In genomic region chr1:201883266-201883665, GRCh38 we compare ENCODE assay signal across 18 cellular contexts. TPM values are rescaled to one million over a fixed set of nuclear protein-coding genes. Genes with fewer than 3 reads are reported as not detected.
DNase-seq lines count a peak whose midpoint lies in the region; ATAC-seq and TF ChIP-seq lines count a peak whose summit lies in the region.
"Had no signal": no experiment of that assay in that cellular context is flagged by ENCODE, and none has a peak within 500 bp of the region (broad histone marks: within the 10 kb centered on the region; RNA-seq: fewer than 3 reads in every experiment).

No MANE protein-coding gene starts in this region.

- H3K27ac Mint-ChIP-seq in GM23338 (peak overlapping the region; percentile 54), neural crest cell (ENCODE audit: unreplicated experiment) (no peak overlapping the region)
- H3K27ac Mint-ChIP-seq: activated CD4-positive, alpha-beta memory T cell treated with anti-CD3 and anti-CD28 coated beads, Interleukin-2, amount 10 ng/mL, durations not matched to agents 7 days and 5 days; activated T-helper 17 cell treated with anti-CD3 and anti-CD28 coated beads, Interleukin-2, amount 50 U/mL, for 72 hours had no signal

- H3K36me3 Mint-ChIP-seq in GM23338 (ENCODE audit: low read depth) (no peaks in the 10 kb centered on the region), neural crest cell (ENCODE audit: low read depth) (no peaks in the 10 kb centered on the region)
- H3K36me3 Mint-ChIP-seq: IgD-negative memory B cell had no signal

- no TSS peak for BruUV-seq in A673 (replicated peaks; lab: Mats Ljungman, UMichigan)

- H3K9me3 ChIP-seq in A673 (ENCODE audit: low read depth, low read length, poor library complexity, severe bottlenecking) (no peaks in the 10 kb centered on the region), ascending aorta (no peaks in the 10 kb centered on the region), upper lobe of right lung (no peaks in the 10 kb centered on the region)
- H3K9me3 ChIP-seq: BE2C, left lung had no signal

- H3K27me3 Mint-ChIP-seq in GM23338 (ENCODE audit: insufficient read depth, low read depth, poor library complexity) (peaks cover 11% of the 10 kb centered on the region), neural crest cell (ENCODE audit: low read depth) (peaks cover 10% of the 10 kb centered on the region)

- CTCF ChIA-PET in A673 (lab: Charles Lee): interaction anchor here (0.6 to 1.2 kb wide), 3 partner anchors 9 to 21 kb away, joined by 3 to 8 read pairs (median 7); no protein-coding TSS in a partner anchor

- TF ChIP-seq CTCF in A673 (conservative IDR thresholded peaks at IDR 0.05; ENCODE audit: low read depth, low read length): no peak
- TF ChIP-seq CTCF in GM23338 (conservative IDR thresholded peaks at IDR 0.05; ENCODE audit: low read depth in 2 of 2): no peak
- TF ChIP-seq CTCF in ascending aorta (IDR thresholded peaks at IDR 0.05): no peak
- no peak for TF ChIP-seq CTCF in neural crest cell (conservative IDR thresholded peaks at IDR 0.05)
- TF ChIP-seq CTCF in upper lobe of right lung (IDR thresholded peaks at IDR 0.05): no peak

- ATAC-seq in GM23338: no peak
- no peak for ATAC-seq in upper lobe of right lung
- ATAC-seq in HG03432 (IDR thresholded peaks at IDR 0.05; ENCODE audit: unreplicated experiment): no peak
- no peak for ATAC-seq in HG03039 (IDR thresholded peaks at IDR 0.05; ENCODE audit: unreplicated experiment)

- H3K4me1 ChIP-seq in A673 (ENCODE audit: insufficient read depth, low read length, poor library complexity, severe bottlenecking) (no peaks in the 10 kb centered on the region), GM23338 (ENCODE audit: insufficient read depth) (peaks cover 10% of the 10 kb centered on the region), ascending aorta (peaks cover 30 to 48% of the 10 kb centered on the region in 2 donors), upper lobe of right lung (peaks cover 17% of the 10 kb centered on the region)

- H3K4me3 ChIP-seq in A673 (ENCODE audit: low read depth, low read length, poor library complexity, severe bottlenecking) (no peak overlapping the region), GM23338 (no peak overlapping the region), ascending aorta (no peak overlapping the region), upper lobe of right lung (no peak overlapping the region)
- H3K4me3 ChIP-seq: left lung had no signal

- H3K9me3 Mint-ChIP-seq in GM23338 (no peaks in the 10 kb centered on the region; the same call in 2 of the 3 replicates), neural crest cell (no peaks in the 10 kb centered on the region)
- H3K9me3 Mint-ChIP-seq: activated CD4-positive, alpha-beta memory T cell treated with anti-CD3 and anti-CD28 coated beads, Interleukin-2, amount 10 ng/mL, durations not matched to agents 7 days and 5 days; activated T-helper 17 cell treated with anti-CD3 and anti-CD28 coated beads, Interleukin-2, amount 50 U/mL, for 72 hours; H9; IgD-negative memory B cell had no signal

- no peaks in the 10 kb centered on the region for H3K79me2 ChIP-seq in GM23338 (replicated peaks; ENCODE audit: insufficient read depth)

- H4K20me1 ChIP-seq in GM23338 (replicated peaks; ENCODE audit: insufficient read depth): no peaks in the 10 kb centered on the region; the same call in 1 of the 2 replicates

- 0 out of 2 replicates have a peak overlapping the region, but pooled peaks have one; percentile 1 for H3K4me2 ChIP-seq in GM23338

- intact Hi-C loops in A673 (cut with micrococcal nuclease; ENCODE audit: unreplicated experiment): no loop called here
- intact Hi-C loops in ascending aorta (cut with DNase I): loop anchor here (10.0 kb wide), 1 partner anchor 252 kb away; no protein-coding TSS in a partner anchor
- intact Hi-C loops in upper lobe of right lung (cut with DNase I): no loop called here

- H3K4me3 Mint-ChIP-seq in GM23338 (no peak overlapping the region), neural crest cell (peak overlapping the region; percentile 69)
- H3K4me3 Mint-ChIP-seq: activated CD4-positive, alpha-beta memory T cell treated with anti-CD3 and anti-CD28 coated beads, Interleukin-2, amount 10 ng/mL, durations not matched to agents 7 days and 5 days; activated T-helper 17 cell treated with anti-CD3 and anti-CD28 coated beads, Interleukin-2, amount 50 U/mL, for 72 hours; H9; naive thymus-derived CD4-positive, alpha-beta T cell had no signal

- H3K36me3 ChIP-seq in A673 (ENCODE audit: insufficient read depth, low read length, poor library complexity, severe bottlenecking) (peaks cover 4% of the 10 kb centered on the region), GM23338 (ENCODE audit: insufficient read depth) (no peaks in the 10 kb centered on the region), ascending aorta (no peaks in the 10 kb centered on the region), upper lobe of right lung (no peaks in the 10 kb centered on the region)
- H3K36me3 ChIP-seq: BE2C, left lung had no signal

- DNase-seq in A673 (ENCODE audit: low spot score): no peak
- no peak for DNase-seq in GM23338 (ENCODE audit: low spot score)
- peak in 1 of 2 donors; percentile 58 for DNase-seq in ascending aorta (ENCODE audit: low spot score in 2 of 2)
- no peak for DNase-seq in neural crest cell (ENCODE audit: low read depth, low spot score)
- DNase-seq in upper lobe of right lung: no peak
- no peak for DNase-seq in stimulated activated CD4-positive, alpha-beta T cell treated with anti-CD3 and anti-CD28 coated beads, Interleukin-2, amount 100 ng/mL, for 48 hours
- DNase-seq: activated CD4-positive, alpha-beta memory T cell treated with anti-CD3 and anti-CD28 coated beads, Interleukin-2, amount 10 ng/mL, durations not matched to agents 7 days and 5 days; BE2C; H9; naive thymus-derived CD4-positive, alpha-beta T cell; NCI-H1105 treated with DMSO at 0.1 percent for 48 hours; NCI-H2171 treated with DMSO at 0.1 percent for 48 hours; stimulated activated CD4-positive, alpha-beta T cell treated with anti-CD3 and anti-CD28 coated beads, Interleukin-1b, Interleukin-23, amount 100 ng/mL, for 48 hours had no signal

- H3F3A ChIP-seq in GM23338 (replicated peaks; ENCODE audit: low read depth): 0 out of 2 replicates have a peak, but pooled peaks cover 8% of the 10 kb centered on the region

- peak overlapping the region; percentile 14 for H3K27ac ChIP-seq in A673 (ENCODE audit: low read depth, low read length, poor library complexity, severe bottlenecking)
- no peak overlapping the region for H3K27ac ChIP-seq in GM23338 (ENCODE audit: low read depth)
- H3K27ac ChIP-seq in ascending aorta: peak overlapping the region; percentile 62 to 94
- H3K27ac ChIP-seq in upper lobe of right lung: no peak overlapping the region

- H2AFZ ChIP-seq in GM23338: no peak overlapping the region

- H3K27me3 ChIP-seq in A673 (replicated peaks; ENCODE audit: insufficient read depth, low read depth, low read length, poor library complexity): no peaks in the 10 kb centered on the region
- peaks cover 8% of the 10 kb centered on the region for H3K27me3 ChIP-seq in GM23338 (ENCODE audit: insufficient read depth)
- no peaks in the 10 kb centered on the region for H3K27me3 ChIP-seq in ascending aorta
- H3K27me3 ChIP-seq in upper lobe of right lung: no peaks in the 10 kb centered on the region
- H3K27me3 ChIP-seq: BE2C had no signal

- POLR2A ChIA-PET in A673 (lab: Charles Lee; ENCODE audit: low non-redundant PET): no interaction called here

- H3K9me2 ChIP-seq in GM23338 (ENCODE audit: insufficient read depth): no peaks in the 10 kb centered on the region

- peaks cover 34% of the 10 kb centered on the region for H3K4me1 Mint-ChIP-seq in GM23338
- H3K4me1 Mint-ChIP-seq in neural crest cell: peaks cover 15% of the 10 kb centered on the region

TF ChIP-seq in GM23338, 12 proteins besides CTCF, POLR2A, EP300 and RAD21:
- no peak for TF ChIP-seq EZH2phosphoT487 (IDR thresholded peaks at IDR 0.05; ENCODE audit: unreplicated experiment)
- TF ChIP-seq REST (IDR thresholded peaks at IDR 0.05; ENCODE audit: unreplicated experiment): no peak
- no peak for TF ChIP-seq EZH2 (IDR thresholded peaks at IDR 0.05; ENCODE audit: low read depth, unreplicated experiment)
- TF ChIP-seq ZNF331 (CRISPR knock-in tag; IDR thresholded peaks at IDR 0.05; ENCODE audit: low read depth): no peak
- no peak for TF ChIP-seq POLR2AphosphoS5 (IDR thresholded peaks at IDR 0.05; ENCODE audit: low read depth)
- TF ChIP-seq CREB1 (CRISPR knock-in tag; IDR thresholded peaks at IDR 0.05; ENCODE audit: low read depth): no peak

RNA-seq across cellular contexts. Expression of gene SHISA4, which starts 5.4 kb away (rescaled TPM):
- total RNA-seq in A673 (2021): 1.2 and 2.6 TPM in 2 replicates
- total RNA-seq in GM23338 (2014; rRNA removed; shearing (Covaris generic)): 3.8 and 9.2 TPM in 2 replicates
- 5.4 and 8.0 TPM in 2 replicates for polyA plus RNA-seq in GM23338 (2016; fragmentation: Nextera tagmentation; extraction: Ambion mirVana)
- total RNA-seq in ascending aorta: 62.5 TPM
- total RNA-seq in neural crest cell: 10.8 and 11.7 TPM in 2 replicates
- 8.6 TPM for total RNA-seq in upper lobe of right lung
- polyA plus RNA-seq: naive thymus-derived CD4-positive, alpha-beta T cell had no signal

RNA-seq across cellular contexts. Expression of gene IPO9, which starts 54.3 kb away (rescaled TPM):
- 121 and 136 TPM in 2 replicates for total RNA-seq in A673 (2021)
- total RNA-seq in GM23338 (2014; rRNA removed; shearing (Covaris generic)): 41.1 and 47.6 TPM in 2 replicates
- 70.8 and 87.4 TPM in 2 replicates for polyA plus RNA-seq in GM23338 (2016; fragmentation: Nextera tagmentation; extraction: Ambion mirVana)
- total RNA-seq in ascending aorta: 9.3 TPM
- total RNA-seq in neural crest cell: 124 and 137 TPM in 2 replicates
- 44.5 TPM for total RNA-seq in upper lobe of right lung

Comparison
In these comparisons a context has a peak if more than half of its experiments do, and no peak if none do; other contexts are left out.
1. H3K27ac ChIP-seq: peak in A673 (single experiment) and ascending aorta (2 of 2); none in GM23338 (single experiment) and upper lobe of right lung (single experiment).